In genomic region chr2:122108186-122108585, GRCh38 we compare ENCODE assay signal across 21 cellular contexts.
"Had no signal": no experiment of that assay in that cellular context is flagged by ENCODE, and none has a peak within 500 bp of the region (broad histone marks: within the 10 kb centered on the region; RNA-seq: fewer than 3 reads in every experiment).

No MANE protein-coding gene starts in this region.

- H3K9me3 ChIP-seq: MG63, SJSA1 had no signal

- H3K4me1 ChIP-seq: SJSA1 had no signal

- H3K27me3 ChIP-seq: SJSA1 had no signal

- DNase-seq: Karpas-422, KG1, MG63, NCI-H1092, NCI-H1105 treated with DMSO at 0.1 percent for 48 hours, NCI-H1417 treated with DMSO at 0.1 percent for 48 hours, NCI-H146, NCI-H1694 treated with DMSO at 0.1 percent for 48 hours, NCI-H1930, NCI-H2081, NCI-H2107, NCI-H2227 treated with DMSO at 0.1 percent for 48 hours, NCI-H446, NCI-H510A, NCI-H524 treated with DMSO at 0.1 percent for 48 hours, Right ventricle myocardium superior, RPMI8226, SIG-M5, T-helper 1 cell had no signal

- H3K27ac ChIP-seq: SJSA1, SK-N-MC had no signal

- H3K36me3 ChIP-seq: MG63, SJSA1 had no signal

- H3K4me3 ChIP-seq: MG63, SJSA1, SK-N-MC had no signal
